Comparison of ENCODE assay signal across 8 cellular contexts in genomic region chr19:15194938-15195337, GRCh38. TPM values are rescaled to one million over a fixed set of nuclear protein-coding genes. Genes with fewer than 3 reads are reported as not detected.
DNase-seq lines count a peak whose midpoint lies in the region; ATAC-seq, FAIRE-seq and TF ChIP-seq lines count a peak whose summit lies in the region.

No MANE protein-coding gene starts in this region.

- no peak for ATAC-seq in GM18861 (IDR thresholded peaks at IDR 0.05; ENCODE audit: unreplicated experiment)

- H3K4me1 ChIP-seq in astrocyte (ENCODE audit: insufficient read depth, low read length): peaks cover 13% of the 10 kb centered on the region
- H3K4me1 ChIP-seq in hepatocyte (ENCODE audit: insufficient read depth): peaks cover 6% of the 10 kb centered on the region
- peaks cover 0 to 60% (median 39%) of the 10 kb centered on the region in 6 donors for H3K4me1 ChIP-seq in spleen

- H4K20me1 ChIP-seq in astrocyte (ENCODE audit: insufficient read depth, low read length) (peaks cover 45% of the 10 kb centered on the region), hepatocyte (ENCODE audit: insufficient read depth, poor library complexity, severe bottlenecking) (peaks cover 17% of the 10 kb centered on the region)

- H3K4me3 ChIP-seq in astrocyte (ENCODE audit: insufficient read depth, low read depth, low read length): no peak overlapping the region
- H3K4me3 ChIP-seq in hepatocyte: no peak overlapping the region
- peak overlapping the region in 3 of 8 donors; percentile 21 to 60 (median 29) for H3K4me3 ChIP-seq in spleen

- H3K36me3 Mint-ChIP-seq in astrocyte (ENCODE audit: low read depth, unreplicated experiment): peaks cover 24% of the 10 kb centered on the region

- peak overlapping the region; percentile 50 for H3K4me3 Mint-ChIP-seq in astrocyte (ENCODE audit: unreplicated experiment)

- H3K79me2 ChIP-seq in astrocyte (ENCODE audit: insufficient read depth, low read length) (peaks cover 10% of the 10 kb centered on the region), hepatocyte (peaks cover 39% of the 10 kb centered on the region)

- H3K27ac ChIP-seq in astrocyte (ENCODE audit: low read depth, low read length) (peak overlapping the region; percentile 50), hepatocyte (peak overlapping the region; percentile 90), spleen (peak overlapping the region in 5 of 8 donors; percentile 9 to 74 (median 63))

- WGBS in hepatocyte (ENCODE audit: low lambda C conversion rate, missing lambda C conversion rate): 70% methylated on average over 6 of the region's 6 CpGs
- 42 to 62% (median 44%) methylated on average over 6 of the region's 6 CpGs for WGBS in spleen, 5 donors

- no peak for FAIRE-seq in astrocyte (lab: Jason Lieb, UNC)

- no peaks in the 10 kb centered on the region for H3K27me3 Mint-ChIP-seq in astrocyte (ENCODE audit: low read depth, unreplicated experiment)

- DNase-seq in GM03348 (ENCODE audit: low spot score) (peak; percentile 83), astrocyte (ENCODE audit: low read depth) (peak; percentile 77), hepatocyte (ENCODE audit: low spot score) (no peak), spleen (no peak), SHP77 treated with DMSO at 0.1 percent for 48 hours (lab: John Stamatoyannopoulos, UW) (no peak), SW 1271 (lab: John Stamatoyannopoulos, UW) (no peak)
- no peak for DNase-seq in activated T-cell treated with anti-CD3 and anti-CD28 coated beads, Interleukin-2, amount 50 U/mL, for 48 hours

- peaks cover 16% of the 10 kb centered on the region for H3K4me1 Mint-ChIP-seq in astrocyte (ENCODE audit: low read depth, unreplicated experiment)

- H3K36me3 ChIP-seq in astrocyte (ENCODE audit: insufficient read depth, low read length) (no peaks in the 10 kb centered on the region), hepatocyte (replicated peaks; ENCODE audit: insufficient read depth, low read depth) (no peaks in the 10 kb centered on the region), spleen (peaks cover 0 to 19% (median 0%) of the 10 kb centered on the region in 6 donors)

- no peak for TF ChIP-seq POLR2A in spleen (IDR thresholded peaks at IDR 0.05)

- H3K9me3 ChIP-seq in astrocyte (ENCODE audit: insufficient read depth, low read depth, low read length) (no peaks in the 10 kb centered on the region), hepatocyte (ENCODE audit: low read depth) (no peaks in the 10 kb centered on the region), spleen (no peaks in the 10 kb centered on the region)

- TF ChIP-seq CTCF in astrocyte (IDR thresholded peaks at IDR 0.05; ENCODE audit: insufficient read depth, low read depth, low read length) (no peak), hepatocyte (IDR thresholded peaks at IDR 0.05; ENCODE audit: poor library complexity) (no peak), spleen (IDR thresholded peaks at IDR 0.05 in 8 of 11, conservative IDR thresholded peaks at IDR 0.05 in 3 of 11) (no peak)

- H3K4me2 ChIP-seq in astrocyte (ENCODE audit: low read length): peak overlapping the region; percentile 84
- H3K4me2 ChIP-seq in hepatocyte: peak overlapping the region; percentile 88

- intact Hi-C loops in spleen (cut with DNase I; ENCODE audit: low total_unique reads): no loop called here

- H3K27me3 ChIP-seq in astrocyte (ENCODE audit: insufficient read depth, low read length): no peaks in the 10 kb centered on the region
- no peaks in the 10 kb centered on the region for H3K27me3 ChIP-seq in hepatocyte
- peaks cover 2 to 89% (median 35%) of the 10 kb centered on the region in 7 donors for H3K27me3 ChIP-seq in spleen (replicated peaks in 1 of 7)

- no peaks in the 10 kb centered on the region for H3K9me2 ChIP-seq in hepatocyte (replicated peaks; ENCODE audit: insufficient read depth)

- no peak overlapping the region for H3K9ac ChIP-seq in astrocyte (ENCODE audit: low read length)

- H3K27ac Mint-ChIP-seq in astrocyte (ENCODE audit: unreplicated experiment): peak overlapping the region; percentile 69

- H2AFZ ChIP-seq in astrocyte (ENCODE audit: low read depth, low read length): peak overlapping the region; percentile 58
- no peak overlapping the region for H2AFZ ChIP-seq in hepatocyte

- no peaks in the 10 kb centered on the region for H3K9me3 Mint-ChIP-seq in astrocyte (ENCODE audit: unreplicated experiment)

RNA-seq across cellular contexts. Expression of gene NOTCH3, which starts 5.9 kb away (rescaled TPM):
- total RNA-seq in astrocyte (162 and 219 TPM in 2 replicates), hepatocyte (17.2 and 25.2 TPM in 2 replicates), spleen (10 to 100 TPM; 52.1 to 94.9 (median 62.6) TPM)
- polyA plus RNA-seq in hepatocyte (30.0 and 34.8 TPM in 2 replicates), spleen (1 to 10 TPM; 1.4 to 5.9 (median 2.5) TPM)

RNA-seq across cellular contexts. Expression of gene EPHX3, which starts 37.3 kb away (rescaled TPM):
- total RNA-seq in astrocyte (0.54 and 0.87 TPM in 2 replicates), hepatocyte (0.36 and 1.6 TPM in 2 replicates), spleen (1 to 10 TPM; 1.6 to 6.6 (median 3.8) TPM)
- polyA plus RNA-seq in hepatocyte (3.5 and 3.6 TPM in 2 replicates), spleen (under 1 TPM; 0.13 to 0.67 (median 0.59) TPM)

Comparison
In these comparisons a context has a peak if more than half of its experiments do, and no peak if none do; other contexts are left out.
1. DNase-seq: peak in GM03348 (single experiment) and astrocyte (single experiment); none in hepatocyte (single experiment), spleen (single experiment), SHP77 treated with DMSO at 0.1 percent for 48 hours (single experiment), activated T-cell treated with anti-CD3 and anti-CD28 coated beads, Interleukin-2, amount 50 U/mL, for 48 hours (0 of 2) and SW 1271 (0 of 2).
2. Peak in every context shown above with its lines, with median percentiles within 50 percentile points of each other: H3K27ac ChIP-seq.